ENCODE assay signal across 15 cellular contexts in the genomic region with DNA sequence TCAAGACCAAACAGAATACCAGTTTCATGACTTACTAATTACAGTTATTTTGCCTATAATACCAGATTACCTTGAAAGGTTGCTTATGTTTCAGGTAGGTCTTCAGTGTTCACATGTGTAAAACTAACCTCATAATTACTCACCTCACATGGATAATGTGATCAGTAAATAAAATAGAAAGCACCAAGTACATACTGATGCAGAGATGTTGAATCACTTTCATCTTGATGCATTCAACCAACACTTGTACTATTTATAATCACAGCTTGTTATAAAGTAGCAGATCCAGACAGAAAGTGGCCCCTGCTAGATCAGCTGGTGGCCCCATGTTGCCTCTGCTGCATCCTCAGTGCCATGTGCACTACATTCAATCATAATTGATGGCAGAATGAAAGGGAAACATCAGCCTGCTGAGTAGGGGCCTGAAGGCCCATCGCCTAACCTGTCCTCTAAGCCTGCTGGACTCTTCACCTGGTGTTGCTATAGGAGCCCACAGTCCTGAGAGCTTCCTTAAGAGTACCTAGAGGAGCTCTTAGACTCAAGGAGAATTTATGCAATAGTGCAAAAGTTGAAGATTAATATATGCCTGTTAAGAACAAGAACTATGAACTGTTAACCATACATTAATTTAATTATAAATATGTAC.
A peak's percentile ranks its signal among the peaks of the same experiment; 100 is the strongest.
DNase-seq lines count a peak whose midpoint lies in the region; ATAC-seq and TF ChIP-seq lines count a peak whose summit lies in the region.
"Had no signal": no experiment of that assay in that cellular context is flagged by ENCODE, and none has a peak within 500 bp of the region (broad histone marks: within the 10 kb centered on the region; RNA-seq: fewer than 3 reads in every experiment).

No MANE protein-coding gene starts in this region.

- no peak overlapping the region for H3K27ac ChIP-seq in CD4-positive, CD25-positive, alpha-beta regulatory T cell (ENCODE audit: insufficient read depth, low read length, poor library complexity, severe bottlenecking)
- no peak overlapping the region for H3K27ac ChIP-seq in lower lobe of right lung
- H3K27ac ChIP-seq: ascending aorta, C4-2B had no signal

- H3K4me3 ChIP-seq in CD4-positive, CD25-positive, alpha-beta regulatory T cell (ENCODE audit: low read depth, low read length): no peak overlapping the region
- H3K4me3 ChIP-seq in lower lobe of right lung: no peak overlapping the region
- H3K4me3 ChIP-seq: ascending aorta had no signal

- no peaks in the 10 kb centered on the region for H3K27me3 ChIP-seq in CD4-positive, CD25-positive, alpha-beta regulatory T cell (ENCODE audit: control insufficient read depth, insufficient read depth, low read length)
- H3K27me3 ChIP-seq in lower lobe of right lung (ENCODE audit: low read depth): no peaks in the 10 kb centered on the region
- H3K27me3 ChIP-seq: ascending aorta had no signal

- H3K27ac Mint-ChIP-seq in CD4-positive, CD25-positive, alpha-beta regulatory T cell: peak overlapping the region in 2 of 3 donors; percentile 18 to 36
- peak overlapping the region; percentile 16 for H3K27ac Mint-ChIP-seq in activated B cell treated with CpG ODN at 0.5 μM for 24 hours
- H3K27ac Mint-ChIP-seq: stimulated activated naive B cell treated with anti-CD40 and anti-IgM and Interleukin-4, amounts not matched to agents 10 μg/mL and 1 μg/mL and 100 μg/mL, for 72 hours had no signal

- intact Hi-C loops in activated B cell treated with CpG ODN at 0.5 μM for 24 hours (cut with micrococcal nuclease) (no loop called here), lower lobe of right lung (cut with DNase I) (no loop called here)

- no peak for ATAC-seq in CD4-positive, CD25-positive, alpha-beta regulatory T cell (ENCODE audit: low read depth in 2 of 2)
- ATAC-seq in GM18868 (IDR thresholded peaks at IDR 0.05; ENCODE audit: unreplicated experiment) (peak; percentile 28), activated B cell treated with CpG ODN at 0.5 μM for 24 hours (ENCODE audit: low read depth) (no peak), lower lobe of right lung (peak; percentile 92 to 95)
- ATAC-seq: stimulated activated naive B cell treated with anti-CD40 and anti-IgM and Interleukin-4, amounts not matched to agents 10 μg/mL and 1 μg/mL and 100 μg/mL, for 72 hours had no signal

- CTCF ChIA-PET in activated B cell treated with CpG ODN at 0.5 μM for 24 hours (lab: Charles Lee): interaction anchor here (1.2 kb wide), 1 partner anchor 155 kb away, joined by 4 read pairs; a partner anchor contains a TSS

- peaks cover 4 to 43% (median 32%) of the 10 kb centered on the region in 4 donors for H3K4me1 Mint-ChIP-seq in CD4-positive, CD25-positive, alpha-beta regulatory T cell
- H3K4me1 Mint-ChIP-seq in activated B cell treated with CpG ODN at 0.5 μM for 24 hours: peaks cover 17% of the 10 kb centered on the region

- no peaks in the 10 kb centered on the region for H3K9me3 ChIP-seq in CD4-positive, CD25-positive, alpha-beta regulatory T cell (ENCODE audit: control insufficient read depth in 2 of 2, low read length in 2 of 2)
- no peaks in the 10 kb centered on the region for H3K9me3 ChIP-seq in lower lobe of right lung
- H3K9me3 ChIP-seq: ascending aorta had no signal

- H3K9me3 Mint-ChIP-seq in CD4-positive, CD25-positive, alpha-beta regulatory T cell: no peaks in the 10 kb centered on the region
- no peaks in the 10 kb centered on the region for H3K9me3 Mint-ChIP-seq in activated B cell treated with CpG ODN at 0.5 μM for 24 hours
- H3K9me3 Mint-ChIP-seq: stimulated activated naive B cell treated with anti-CD40 and anti-IgM and Interleukin-4, amounts not matched to agents 10 μg/mL and 1 μg/mL and 100 μg/mL, for 72 hours had no signal

- H3K4me3 Mint-ChIP-seq in CD4-positive, CD25-positive, alpha-beta regulatory T cell: no peak overlapping the region
- H3K4me3 Mint-ChIP-seq in activated B cell treated with CpG ODN at 0.5 μM for 24 hours: no peak overlapping the region
- H3K4me3 Mint-ChIP-seq: stimulated activated naive B cell treated with anti-CD40 and anti-IgM and Interleukin-4, amounts not matched to agents 10 μg/mL and 1 μg/mL and 100 μg/mL, for 72 hours had no signal

- peaks cover 3% of the 10 kb centered on the region for H3K4me1 ChIP-seq in CD4-positive, CD25-positive, alpha-beta regulatory T cell (ENCODE audit: control insufficient read depth, insufficient read depth, low read length, poor library complexity, severe bottlenecking)
- H3K4me1 ChIP-seq in lower lobe of right lung: peaks cover 14% of the 10 kb centered on the region
- H3K4me1 ChIP-seq: ascending aorta had no signal

- H3K27me3 Mint-ChIP-seq in CD4-positive, CD25-positive, alpha-beta regulatory T cell: no peaks in the 10 kb centered on the region
- no peaks in the 10 kb centered on the region for H3K27me3 Mint-ChIP-seq in activated B cell treated with CpG ODN at 0.5 μM for 24 hours
- H3K27me3 Mint-ChIP-seq: stimulated activated naive B cell treated with anti-CD40 and anti-IgM and Interleukin-4, amounts not matched to agents 10 μg/mL and 1 μg/mL and 100 μg/mL, for 72 hours had no signal

- peaks cover 6% of the 10 kb centered on the region for H3K36me3 ChIP-seq in CD4-positive, CD25-positive, alpha-beta regulatory T cell (ENCODE audit: control insufficient read depth, insufficient read depth, low read length)
- no peaks in the 10 kb centered on the region for H3K36me3 ChIP-seq in lower lobe of right lung
- H3K36me3 ChIP-seq: ascending aorta had no signal

- no peak for DNase-seq in CD4-positive, CD25-positive, alpha-beta regulatory T cell
- DNase-seq in activated B cell treated with CpG ODN at 0.5 μM for 24 hours: no peak
- no peak for DNase-seq in lower lobe of right lung
- no peak for DNase-seq in SIG-M5 treated with dmso at 0.1 percent for 504 hours (lab: John Stamatoyannopoulos, UW; ENCODE audit: unreplicated experiment)
- no peak for DNase-seq in GM19240 (ENCODE audit: insufficient read length, low spot score)
- DNase-seq in activated CD8-positive, alpha-beta memory T cell treated with anti-CD3 and anti-CD28 coated beads for 24 hours: no peak
- no peak for DNase-seq in SHP77 (lab: John Stamatoyannopoulos, UW)
- DNase-seq: effector CD4-positive, alpha-beta T cell; kidney; NCI-H187 treated with DMSO at 0.1 percent for 48 hours; stimulated activated CD4-positive, alpha-beta T cell treated with anti-CD3 and anti-CD28 coated beads, Interleukin-4, amount 100 ng/mL, for 24 hours; stimulated activated naive B cell treated with anti-CD40 and anti-IgM and Interleukin-4, amounts not matched to agents 10 μg/mL and 1 μg/mL and 100 μg/mL, for 72 hours had no signal

- POLR2A ChIA-PET in activated B cell treated with CpG ODN at 0.5 μM for 24 hours (lab: Charles Lee): no interaction called here

- TF ChIP-seq CTCF in activated B cell treated with CpG ODN at 0.5 μM for 24 hours (IDR thresholded peaks at IDR 0.05): no peak
- TF ChIP-seq CTCF in lower lobe of right lung (IDR thresholded peaks at IDR 0.05): no peak

- peaks cover 30% of the 10 kb centered on the region for H3K36me3 Mint-ChIP-seq in CD4-positive, CD25-positive, alpha-beta regulatory T cell
- H3K36me3 Mint-ChIP-seq in activated B cell treated with CpG ODN at 0.5 μM for 24 hours (ENCODE audit: low read depth): peaks cover 26% of the 10 kb centered on the region

Comparison
In these comparisons a context has a peak if more than half of its experiments do, and no peak if none do; other contexts are left out.
1. ATAC-seq: peak in GM18868 (single experiment) and lower lobe of right lung (2 of 2); none in CD4-positive, CD25-positive, alpha-beta regulatory T cell (0 of 2) and activated B cell treated with CpG ODN at 0.5 μM for 24 hours (single experiment).